ENCODE assay signal across 19 cellular contexts in the genomic region with DNA sequence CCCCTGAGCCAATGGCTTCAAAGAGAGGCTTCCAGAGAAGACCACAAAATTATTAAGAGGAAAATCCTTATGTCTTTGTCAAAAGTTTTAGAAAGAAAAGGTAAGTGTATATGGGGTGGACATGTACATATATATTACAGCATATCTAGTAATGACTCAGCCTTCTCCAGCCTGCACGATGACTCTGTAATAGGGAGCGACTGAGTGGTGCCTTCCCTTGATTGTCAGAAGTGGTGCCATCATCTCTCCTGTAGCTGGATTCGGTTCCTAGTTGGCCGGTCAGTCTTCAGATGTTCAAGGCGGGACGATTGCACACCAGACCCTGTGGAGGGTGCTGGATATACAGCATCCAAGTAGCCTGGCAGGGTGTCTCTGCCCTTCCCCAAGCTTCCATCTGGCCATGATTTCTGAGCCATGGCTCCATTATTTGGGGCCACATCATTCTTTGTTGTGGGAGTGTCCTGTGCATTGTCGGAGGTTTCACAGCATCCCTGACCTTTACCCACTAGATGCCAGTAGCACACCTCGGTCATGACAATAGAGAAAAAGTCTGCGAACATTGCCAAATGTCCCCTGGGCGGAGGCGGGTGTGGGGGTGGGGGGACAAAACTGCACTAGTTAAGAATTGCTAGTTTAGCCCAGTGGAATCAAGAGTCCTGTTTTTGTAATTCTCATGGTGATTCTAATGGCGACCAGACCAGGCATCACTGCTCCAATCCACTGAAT.
DNase-seq lines count a peak whose midpoint lies in the region; ATAC-seq, FAIRE-seq and TF ChIP-seq lines count a peak whose summit lies in the region.
"Had no signal": no experiment of that assay in that cellular context is flagged by ENCODE, and none has a peak within 500 bp of the region (broad histone marks: within the 10 kb centered on the region; RNA-seq: fewer than 3 reads in every experiment).

No MANE protein-coding gene starts in this region.

- TF ChIP-seq CTCF in K562 (IDR thresholded peaks at IDR 0.05 in 2 of 3, conservative IDR thresholded peaks at IDR 0.05 in 1 of 3; ENCODE audit: insufficient read depth in 2 of 3, low read depth in 1 of 3, low read length in 3 of 3): peak in 1 of 3 experiments; percentile 15; a peak in 1 of 6 replicates
- no peak for TF ChIP-seq CTCF in foreskin keratinocyte (conservative IDR thresholded peaks at IDR 0.05)
- TF ChIP-seq CTCF in pancreas (IDR thresholded peaks at IDR 0.05): no peak

- no peak for TF ChIP-seq POLR2A in K562 (conservative IDR thresholded peaks at IDR 0.05)

- no peaks in the 10 kb centered on the region for H3K79me2 ChIP-seq in K562 (ENCODE audit: control insufficient read depth, insufficient read depth, low read length)

- H3K9me3 ChIP-seq in K562 (replicated peaks; ENCODE audit: control insufficient read depth, insufficient read depth, low read depth, low read length) (no peaks in the 10 kb centered on the region), pancreas (no peaks in the 10 kb centered on the region)
- H3K9me3 ChIP-seq: HAP-1 had no signal

- in situ Hi-C loops in K562 (cut with MboI): no loop called here

- no peak overlapping the region for H3K9ac ChIP-seq in K562 (ENCODE audit: insufficient read depth in 1 of 2, low read depth in 2 of 2, low read length in 2 of 2)
- H3K9ac ChIP-seq: BLaER1 treated with 17β-estradiol and CSF1 and Interleukin-3, amounts not matched to agents 10 nM and 100 nM had no signal

- intact Hi-C loops in K562 (cut with micrococcal nuclease): no loop called here
- intact Hi-C loops in pancreas (cut with DNase I): no loop called here

- CTCF ChIA-PET in K562 (lab: Yijun Ruan, JAX; ENCODE audit: low intra/inter-chr PET ratio): no interaction called here

- H3K36me3 ChIP-seq in K562 (ENCODE audit: control insufficient read depth, insufficient read depth, low read length) (no peaks in the 10 kb centered on the region), pancreas (no peaks in the 10 kb centered on the region)
- H3K36me3 ChIP-seq: BLaER1 treated with 17β-estradiol and CSF1 and Interleukin-3, amounts not matched to agents 10 nM and 100 nM; HAP-1 had no signal

- no TSS peak for BruUV-seq in K562 (replicated peaks; lab: Mats Ljungman, UMichigan)

- WGBS in K562 (ENCODE audit: insufficient coverage, low coverage, missing lambda C conversion rate): 61% methylated on average over 12 of the region's 12 CpGs
- WGBS in pancreas, 2 donors: 63 to 79% methylated on average over 12 of the region's 12 CpGs

- no peaks in the 10 kb centered on the region for H4K20me1 ChIP-seq in K562 (replicated peaks; ENCODE audit: control insufficient read depth, insufficient read depth, low read length)
- H4K20me1 ChIP-seq: BLaER1 treated with 17β-estradiol and CSF1 and Interleukin-3, amounts not matched to agents 10 nM and 100 nM had no signal

- no peak overlapping the region for H3K27ac ChIP-seq in K562 (ENCODE audit: extremely low read depth, low read depth, low read length)
- no peak overlapping the region for H3K27ac ChIP-seq in foreskin keratinocyte
- no peak overlapping the region for H3K27ac ChIP-seq in pancreas
- H3K27ac ChIP-seq: BLaER1 treated with 17β-estradiol and CSF1 and Interleukin-3, amounts not matched to agents 10 nM and 100 nM had no signal

- no peak overlapping the region for H2AFZ ChIP-seq in K562 (ENCODE audit: low read depth, low read length)

- DNase-seq in Daoy (ENCODE audit: low read depth): peak; percentile 13
- no peak for DNase-seq in K562 (ENCODE audit: extremely low read depth in 1 of 4, low spot score in 3 of 4)
- no peak for DNase-seq in foreskin keratinocyte
- peak; percentile 28 for DNase-seq in retina
- no peak for DNase-seq in SIG-M5 (lab: John Stamatoyannopoulos, UW)
- DNase-seq in pancreas: no peak
- no peak for DNase-seq in OCI-M2 (lab: John Stamatoyannopoulos, UW; ENCODE audit: unreplicated experiment)
- DNase-seq: 8988T; CD4-positive, alpha-beta T cell; DMS79; EL; GDM1; GOT3 had no signal

- no peaks in the 10 kb centered on the region for H3K9me1 ChIP-seq in K562 (ENCODE audit: control insufficient read depth, insufficient read depth, low read length)

- H3K4me1 ChIP-seq in K562 (replicated peaks in 1 of 2; ENCODE audit: control insufficient read depth in 2 of 2, insufficient read depth in 2 of 2, low read length in 2 of 2) (no peaks in the 10 kb centered on the region; a peak in 1 of 5 replicates), foreskin keratinocyte (no peaks in the 10 kb centered on the region), pancreas (no peaks in the 10 kb centered on the region)
- H3K4me1 ChIP-seq: BLaER1 treated with 17β-estradiol and CSF1 and Interleukin-3, amounts not matched to agents 10 nM and 100 nM; HAP-1 had no signal

- FAIRE-seq in K562 (lab: Jason Lieb, UNC) (no peak), pancreas (lab: Jason Lieb, UNC) (no peak)
- FAIRE-seq: GM12892, HepG2, HTR-8/SVneo had no signal

- POLR2A ChIA-PET in K562 (lab: Yijun Ruan, JAX): interaction anchor here (0.6 kb wide), 1 partner anchor 123 kb away, joined by 3 read pairs; no protein-coding TSS in a partner anchor

- TF ChIP-seq EP300 in K562 (IDR thresholded peaks at IDR 0.05; ENCODE audit: low read length): no peak

- ATAC-seq in K562 (peak; percentile 53; the same call in 2 of the 3 replicates), foreskin keratinocyte (peak; percentile 45), pancreas (no peak), GM21737 (IDR thresholded peaks at IDR 0.05; ENCODE audit: unreplicated experiment) (no peak)
- ATAC-seq: HepG2 had no signal

- H3K4me2 ChIP-seq in K562 (ENCODE audit: insufficient read depth, low read length): no peak overlapping the region
- H3K4me2 ChIP-seq: BLaER1 treated with 17β-estradiol and CSF1 and Interleukin-3, amounts not matched to agents 10 nM and 100 nM had no signal

- H3K27me3 ChIP-seq in K562 (ENCODE audit: control insufficient read depth in 2 of 2, insufficient read depth in 2 of 2, low read length in 2 of 2) (no peaks in the 10 kb centered on the region), foreskin keratinocyte (no peaks in the 10 kb centered on the region), pancreas (peaks cover 0 to 5% (median 0%) of the 10 kb centered on the region in 4 donors)
- H3K27me3 ChIP-seq: BLaER1 treated with 17β-estradiol and CSF1 and Interleukin-3, amounts not matched to agents 10 nM and 100 nM had no signal

- H3K4me3 ChIP-seq in K562 (no peak overlapping the region), pancreas (no peak overlapping the region)
- H3K4me3 ChIP-seq: BLaER1 treated with 17β-estradiol and CSF1 and Interleukin-3, amounts not matched to agents 10 nM and 100 nM; HAP-1 had no signal

- TF ChIP-seq RAD21 in K562 (CRISPR knock-in tag; conservative IDR thresholded peaks at IDR 0.05 in 1 of 2, IDR thresholded peaks at IDR 0.05 in 1 of 2): 0 out of 4 replicates have a peak, but pooled peaks of 1 of the 2 experiments have one; percentile 20

TF ChIP-seq in K562, 482 proteins besides CTCF, POLR2A, EP300 and RAD21:
- TF ChIP-seq NR3C1 (CRISPR knock-in tag; IDR thresholded peaks at IDR 0.05) (no peak), NFE2 (IDR thresholded peaks at IDR 0.05; ENCODE audit: low read depth) (peak; percentile 37; the same call in 1 of the 2 replicates), MTA1 (IDR thresholded peaks at IDR 0.05; ENCODE audit: borderline replicate concordance) (no peak)
- TF ChIP-seq, protein P1, sequence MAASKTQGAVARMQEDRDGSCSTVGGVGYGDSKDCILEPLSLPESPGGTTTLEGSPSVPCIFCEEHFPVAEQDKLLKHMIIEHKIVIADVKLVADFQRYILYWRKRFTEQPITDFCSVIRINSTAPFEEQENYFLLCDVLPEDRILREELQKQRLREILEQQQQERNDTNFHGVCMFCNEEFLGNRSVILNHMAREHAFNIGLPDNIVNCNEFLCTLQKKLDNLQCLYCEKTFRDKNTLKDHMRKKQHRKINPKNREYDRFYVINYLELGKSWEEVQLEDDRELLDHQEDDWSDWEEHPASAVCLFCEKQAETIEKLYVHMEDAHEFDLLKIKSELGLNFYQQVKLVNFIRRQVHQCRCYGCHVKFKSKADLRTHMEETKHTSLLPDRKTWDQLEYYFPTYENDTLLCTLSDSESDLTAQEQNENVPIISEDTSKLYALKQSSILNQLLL (CRISPR knock-in tag; IDR thresholded peaks at IDR 0.05; ENCODE audit: borderline replicate concordance): no peak
TF ChIP-seq in K562: peak in this region for 1.

Comparison
In these comparisons a context has a peak if more than half of its experiments do, and no peak if none do; other contexts are left out.
1. DNase-seq: peak in Daoy (single experiment) and retina (single experiment); none in K562 (0 of 4), foreskin keratinocyte (0 of 2), SIG-M5 (single experiment), pancreas (0 of 6) and OCI-M2 (single experiment).
2. ATAC-seq: peak in K562 (single experiment) and foreskin keratinocyte (single experiment); none in pancreas (0 of 4) and GM21737 (single experiment).